9 cellular contexts compared by ENCODE assay signal in the genomic region with DNA sequence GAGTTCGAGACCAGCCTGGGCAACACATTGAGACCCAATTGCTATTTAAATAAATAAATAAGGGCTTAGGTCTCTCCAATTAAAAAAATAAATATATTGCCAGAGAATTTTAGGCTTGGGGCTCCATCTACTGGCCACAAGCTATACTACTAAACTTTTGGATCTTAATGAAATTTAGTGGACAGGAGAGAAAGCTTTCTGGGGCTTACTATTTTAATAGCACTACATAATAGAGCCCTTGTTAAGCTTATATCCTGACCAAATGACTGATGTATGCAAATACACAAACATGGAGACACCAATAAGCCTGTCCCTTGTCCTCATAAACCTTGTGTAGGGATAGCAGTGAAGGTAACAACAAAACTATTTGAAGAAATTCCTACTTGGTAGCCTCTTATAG. TPM values are rescaled to one million over a fixed set of nuclear protein-coding genes. Genes with fewer than 3 reads are reported as not detected.
DNase-seq lines count a peak whose midpoint lies in the region; ATAC-seq and TF ChIP-seq lines count a peak whose summit lies in the region.
"Had no signal": no experiment of that assay in that cellular context is flagged by ENCODE, and none has a peak within 500 bp of the region (broad histone marks: within the 10 kb centered on the region; RNA-seq: fewer than 3 reads in every experiment).

No MANE protein-coding gene starts in this region.

- no peak overlapping the region for H4K91ac ChIP-seq in mesenchymal stem cell (ENCODE audit: low read length)

- CTCF ChIA-PET in Calu3 (lab: Charles Lee), result interaction anchor here (0.7 to 1.5 kb wide), 8 partner anchors 18 to 174 kb away, joined by 3 to 12 read pairs (median 4); partner anchors contain the start of genes CCT3, SMG5, TMEM79 and TSACC
- CTCF ChIA-PET in HEK293T (lab: Yijun Ruan, JAX), result interaction anchor here (1.0 to 1.4 kb wide), 5 partner anchors 9 to 39 kb away, joined by 3 read pairs; no protein-coding TSS in a partner anchor

- H3K79me1 ChIP-seq in mesenchymal stem cell (replicated peaks; ENCODE audit: low read length, poor library complexity, severe bottlenecking), result peaks cover 16% of the 10 kb centered on the region

- TF ChIP-seq RAD21 in Ishikawa (IDR thresholded peaks at IDR 0.05; ENCODE audit: low read depth), result peak; percentile 22; the same call in 1 of the 2 replicates

- POLR2A ChIA-PET in HEK293T (lab: Yijun Ruan, JAX), result interaction anchor here (0.6 to 1.0 kb wide), 4 partner anchors 18 to 42 kb away, joined by 3 to 4 read pairs (median 3); partner anchors contain the start of gene SMG5

- no peaks in the 10 kb centered on the region for H3K4me1 ChIP-seq in mesenchymal stem cell (ENCODE audit: control insufficient read depth, insufficient read depth, low read depth, low read length)
- H3K4me1 ChIP-seq in vagina, result no peaks in the 10 kb centered on the region

- no CpG with 5 or more reads among the region's 1 CpG for WGBS in mesenchymal stem cell

- H3K23ac ChIP-seq in mesenchymal stem cell (ENCODE audit: low read length in 2 of 2), result no peak overlapping the region

- H3K36me3 Mint-ChIP-seq in Calu3 (ENCODE audit: insufficient read depth, unreplicated experiment), result peaks cover 92% of the 10 kb centered on the region

- no peaks in the 10 kb centered on the region for H3K9me3 Mint-ChIP-seq in Calu3 (ENCODE audit: low read depth, unreplicated experiment)

- no peak overlapping the region for H2AK5ac ChIP-seq in mesenchymal stem cell (ENCODE audit: low read length, severe bottlenecking)

- no peak overlapping the region for H2BK5ac ChIP-seq in mesenchymal stem cell (ENCODE audit: low read depth, low read length, poor library complexity, severe bottlenecking)

- BruUV-seq in Calu3 (replicated peaks; lab: Mats Ljungman, UMichigan), result no TSS peak

- no peak for ATAC-seq in GM18907 (IDR thresholded peaks at IDR 0.05; ENCODE audit: unreplicated experiment)

- intact Hi-C loops in Calu3 (cut with micrococcal nuclease; ENCODE audit: unreplicated experiment) (no loop called here), vagina (cut with DNase I) (no loop called here)

- peak; percentile 39 for DNase-seq in Calu3
- DNase-seq in astrocyte of the spinal cord (ENCODE audit: low read depth, low spot score), result peak; percentile 36
- peak; percentile 60 for DNase-seq in mesenchymal stem cell
- no peak for DNase-seq in HEK293T (ENCODE audit: extremely low spot score)
- DNase-seq in anterior cingulate cortex (lab: John Stamatoyannopoulos, UW), result no peak
- DNase-seq in vagina (ENCODE audit: extremely low spot score in 2 of 2), result no peak

- no peak overlapping the region for H2BK120ac ChIP-seq in mesenchymal stem cell (ENCODE audit: low read depth, low read length)

- H3K4me3 ChIP-seq in astrocyte of the spinal cord (ENCODE audit: low read depth, low read length) (no peak overlapping the region), mesenchymal stem cell (ENCODE audit: insufficient read depth in 1 of 2, low read depth in 1 of 2, low read length in 2 of 2) (no peak overlapping the region), vagina (no peak overlapping the region)

- H3K27ac ChIP-seq in mesenchymal stem cell (ENCODE audit: low read length, poor library complexity, severe bottlenecking) (no peak overlapping the region), vagina (no peak overlapping the region)

- no peak overlapping the region for H3K18ac ChIP-seq in mesenchymal stem cell (ENCODE audit: low read depth in 1 of 2, low read length in 2 of 2)

- no peak overlapping the region for H2AFZ ChIP-seq in mesenchymal stem cell (ENCODE audit: low read depth, low read length)

- no peaks in the 10 kb centered on the region for H3K27me3 Mint-ChIP-seq in Calu3 (ENCODE audit: unreplicated experiment)

- H3K36me3 ChIP-seq in mesenchymal stem cell (ENCODE audit: control insufficient read depth in 1 of 2, insufficient read depth in 2 of 2, low read depth in 1 of 2, low read length in 2 of 2) (peaks cover 72 to 89% of the 10 kb centered on the region in 2 experiments), vagina (peaks cover 5 to 96% of the 10 kb centered on the region in 2 donors)

- H2BK15ac ChIP-seq in mesenchymal stem cell (ENCODE audit: low read depth, poor library complexity, severe bottlenecking), result no peak overlapping the region

- H3K9me3 ChIP-seq in mesenchymal stem cell (ENCODE audit: control insufficient read depth, low read length), result no peaks in the 10 kb centered on the region
- H3K9me3 ChIP-seq in vagina, result no peaks in the 10 kb centered on the region

- H3K27me3 ChIP-seq in mesenchymal stem cell (ENCODE audit: control insufficient read depth in 1 of 2, insufficient read depth in 1 of 2, low read length in 2 of 2) (no peaks in the 10 kb centered on the region), vagina (no peaks in the 10 kb centered on the region)

- no peak overlapping the region for H3K4ac ChIP-seq in mesenchymal stem cell (ENCODE audit: low read depth in 1 of 2, low read length in 2 of 2)

- TF ChIP-seq POLR2A in vagina (IDR thresholded peaks at IDR 0.05), result no peak

- no peak overlapping the region for H3K4me3 Mint-ChIP-seq in Calu3 (ENCODE audit: low read depth, unreplicated experiment)

- no peak for TF ChIP-seq EP300 in Ishikawa (IDR thresholded peaks at IDR 0.05; ENCODE audit: borderline replicate concordance)

- H3K9ac ChIP-seq in mesenchymal stem cell (ENCODE audit: low read length), result no peak overlapping the region

- in situ Hi-C loops in astrocyte of the spinal cord (cut with HindIII; ENCODE audit: low sequenced_read_pairs), result no loop called here

- no peak overlapping the region for H3K27ac Mint-ChIP-seq in Calu3 (ENCODE audit: unreplicated experiment)

- no peak overlapping the region for H2BK12ac ChIP-seq in mesenchymal stem cell (ENCODE audit: low read length in 2 of 2)

- H3K4me2 ChIP-seq in mesenchymal stem cell (ENCODE audit: low read length, poor library complexity, severe bottlenecking), result no peak overlapping the region

- H3K4me1 Mint-ChIP-seq in Calu3 (ENCODE audit: low read depth, unreplicated experiment), result no peaks in the 10 kb centered on the region

- TF ChIP-seq CTCF in Calu3 (IDR thresholded peaks at IDR 0.05; ENCODE audit: unreplicated experiment), result peak; percentile 24
- TF ChIP-seq CTCF in astrocyte of the spinal cord (IDR thresholded peaks at IDR 0.05; ENCODE audit: low read depth, low read length), result peak; percentile 60
- peak in 1 of 3 experiments; percentile 22 for TF ChIP-seq CTCF in vagina (IDR thresholded peaks at IDR 0.05)

- H3K14ac ChIP-seq in mesenchymal stem cell (ENCODE audit: low read length in 2 of 2), result no peak overlapping the region

- H4K8ac ChIP-seq in mesenchymal stem cell (ENCODE audit: low read length), result no peak overlapping the region

TF ChIP-seq in Ishikawa, 13 proteins besides CTCF, POLR2A, EP300 and RAD21 (continues in another document):
- no peak for TF ChIP-seq EGR1 (IDR thresholded peaks at IDR 0.05)
- TF ChIP-seq TAF1 (IDR thresholded peaks at IDR 0.05; ENCODE audit: low read depth), result no peak
- no peak for TF ChIP-seq TCF12 (IDR thresholded peaks at IDR 0.05; ENCODE audit: low read depth)
- no peak for TF ChIP-seq CEBPB (IDR thresholded peaks at IDR 0.05)
- no peak for TF ChIP-seq TEAD4 (IDR thresholded peaks at IDR 0.05)
- TF ChIP-seq MAX (IDR thresholded peaks at IDR 0.05), result no peak
- TF ChIP-seq ZBTB7A (IDR thresholded peaks at IDR 0.05; ENCODE audit: low read depth), result no peak
- TF ChIP-seq NFIC (IDR thresholded peaks at IDR 0.05), result no peak
- TF ChIP-seq FOXM1 (IDR thresholded peaks at IDR 0.05; ENCODE audit: borderline replicate concordance, low read depth), result no peak

TF ChIP-seq in HEK293T, 16 proteins besides CTCF, POLR2A, EP300 and RAD21:
- TF ChIP-seq L3MBTL2 (conservative IDR thresholded peaks at IDR 0.05) (no peak), ARNT (IDR thresholded peaks at IDR 0.05) (no peak), FOXM1 (IDR thresholded peaks at IDR 0.05; ENCODE audit: borderline replicate concordance) (no peak), NFRKB (IDR thresholded peaks at IDR 0.05) (no peak), LEF1 (IDR thresholded peaks at IDR 0.05; ENCODE audit: borderline replicate concordance) (no peak), SUZ12 (IDR thresholded peaks at IDR 0.05) (no peak), FOXA1 (IDR thresholded peaks at IDR 0.05) (no peak), HDGF (IDR thresholded peaks at IDR 0.05; ENCODE audit: borderline replicate concordance) (no peak), SP1 (IDR thresholded peaks at IDR 0.05) (no peak), TARDBP (IDR thresholded peaks at IDR 0.05) (no peak), BHLHE40 (IDR thresholded peaks at IDR 0.05; ENCODE audit: borderline replicate concordance) (no peak), FOXK2 (IDR thresholded peaks at IDR 0.05) (no peak), ZNF384 (IDR thresholded peaks at IDR 0.05) (no peak), CTBP1 (IDR thresholded peaks at IDR 0.05; ENCODE audit: borderline replicate concordance) (no peak)
- TF ChIP-seq, protein P1, sequence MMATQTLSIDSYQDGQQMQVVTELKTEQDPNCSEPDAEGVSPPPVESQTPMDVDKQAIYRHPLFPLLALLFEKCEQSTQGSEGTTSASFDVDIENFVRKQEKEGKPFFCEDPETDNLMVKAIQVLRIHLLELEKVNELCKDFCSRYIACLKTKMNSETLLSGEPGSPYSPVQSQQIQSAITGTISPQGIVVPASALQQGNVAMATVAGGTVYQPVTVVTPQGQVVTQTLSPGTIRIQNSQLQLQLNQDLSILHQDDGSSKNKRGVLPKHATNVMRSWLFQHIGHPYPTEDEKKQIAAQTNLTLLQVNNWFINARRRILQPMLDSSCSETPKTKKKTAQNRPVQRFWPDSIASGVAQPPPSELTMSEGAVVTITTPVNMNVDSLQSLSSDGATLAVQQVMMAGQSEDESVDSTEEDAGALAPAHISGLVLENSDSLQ (IDR thresholded peaks at IDR 0.05), result no peak

RNA-seq across cellular contexts. Expression of gene CCT3, which starts 18.4 kb away (rescaled TPM):
- total RNA-seq in Calu3 (2022) (554 and 598 TPM in 2 replicates), vagina (186 TPM)
- 157 TPM for polyA plus RNA-seq in mesenchymal stem cell (2013, experiment 1 of 2)
- polyA plus RNA-seq in mesenchymal stem cell (2013, experiment 2 of 2), result 151 TPM

RNA-seq across cellular contexts. Expression of gene TSACC, which starts 18.7 kb away (rescaled TPM):
- total RNA-seq in Calu3 (2022) (1.4 and 2.0 TPM in 2 replicates), vagina (not detected)
- 0.51 TPM for polyA plus RNA-seq in mesenchymal stem cell (2013, experiment 1 of 2)
- 0.38 TPM for polyA plus RNA-seq in mesenchymal stem cell (2013, experiment 2 of 2)
- total RNA-seq: frontal cortex had no signal

RNA-seq across cellular contexts. Expression of gene VHLL, which starts 20.6 kb away (rescaled TPM):
- total RNA-seq in Calu3 (2022) (0.81 and 1.5 TPM in 2 replicates), vagina (not detected)
- not detected for polyA plus RNA-seq in mesenchymal stem cell (2013, experiment 1 of 2)
- polyA plus RNA-seq in mesenchymal stem cell (2013, experiment 2 of 2), result not detected

RNA-seq across cellular contexts. Expression of gene GLMP, which starts 24.2 kb away (rescaled TPM):
- 31.0 and 39.7 TPM in 2 replicates for total RNA-seq in Calu3 (2022)
- polyA plus RNA-seq in mesenchymal stem cell (2013, experiment 1 of 2), result 160 TPM
- 165 TPM for polyA plus RNA-seq in mesenchymal stem cell (2013, experiment 2 of 2)
- total RNA-seq in vagina, result 36.1 TPM

RNA-seq across cellular contexts. Expression of gene TMEM79, which starts 35.5 kb away (rescaled TPM):
- 12.8 and 12.9 TPM in 2 replicates for total RNA-seq in Calu3 (2022)
- polyA plus RNA-seq in mesenchymal stem cell (2013, experiment 1 of 2), result 1.0 TPM
- polyA plus RNA-seq in mesenchymal stem cell (2013, experiment 2 of 2), result 0.85 TPM
- 27.3 TPM for total RNA-seq in vagina

Comparison
In these comparisons a context has a peak if more than half of its experiments do, and no peak if none do; other contexts are left out.
1. DNase-seq: peak in Calu3 (single experiment), astrocyte of the spinal cord (single experiment) and mesenchymal stem cell (single experiment); none in HEK293T (single experiment), anterior cingulate cortex (0 of 58) and vagina (0 of 2).